In the genomic region with DNA sequence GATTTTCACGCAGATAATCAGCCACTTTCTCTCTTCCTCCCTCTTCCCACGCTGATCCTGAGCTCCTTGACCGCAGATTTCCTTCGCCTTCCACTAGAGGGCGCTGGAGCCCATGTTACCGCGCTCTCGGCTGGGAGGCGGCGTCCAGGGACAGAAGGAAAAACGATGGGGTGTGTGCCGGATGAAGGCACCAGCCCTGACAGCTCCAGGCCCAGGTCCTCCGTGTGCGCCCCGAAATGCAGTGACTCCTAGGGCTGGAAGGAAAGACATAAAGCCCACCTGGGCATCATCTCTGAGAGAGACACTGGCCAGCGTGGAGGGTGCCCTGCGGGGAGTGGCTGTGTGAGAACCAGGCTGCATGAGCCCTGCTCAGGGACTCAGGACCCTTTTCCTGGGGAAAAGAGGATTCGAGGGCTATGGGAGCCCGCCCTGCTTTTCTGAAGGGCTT, we compare ENCODE assay signal across 9 cellular contexts. TPM values are rescaled to one million over a fixed set of nuclear protein-coding genes. Genes with fewer than 3 reads are reported as not detected.
DNase-seq lines count a peak whose midpoint lies in the region; ATAC-seq and TF ChIP-seq lines count a peak whose summit lies in the region.
"Had no signal": no experiment of that assay in that cellular context is flagged by ENCODE, and none has a peak within 500 bp of the region (broad histone marks: within the 10 kb centered on the region; RNA-seq: fewer than 3 reads in every experiment).

No MANE protein-coding gene starts in this region.

- peak; percentile 48 for DNase-seq in germinal center (ENCODE audit: low spot score)
- DNase-seq in omental fat pad (ENCODE audit: low spot score): peak; percentile 41
- peak; percentile 41 to 68 for DNase-seq in uterus

- no peaks in the 10 kb centered on the region for H3K36me3 Mint-ChIP-seq in activated T-helper 17 cell treated with anti-CD3 and anti-CD28 coated beads, Interleukin-2, amount 50 U/mL, for 72 hours (ENCODE audit: low read depth)

- peaks cover 4% of the 10 kb centered on the region for H3K4me1 Mint-ChIP-seq in activated T-helper 17 cell treated with anti-CD3 and anti-CD28 coated beads, Interleukin-2, amount 50 U/mL, for 72 hours

- ATAC-seq in GM19438 (IDR thresholded peaks at IDR 0.05; ENCODE audit: low read depth, unreplicated experiment): peak; percentile 86
- peak; percentile 68 for ATAC-seq in activated T-helper 17 cell treated with anti-CD3 and anti-CD28 coated beads, Interleukin-2, amount 50 U/mL, for 72 hours (replicated peaks)
- peak; percentile 65 for ATAC-seq in omental fat pad (ENCODE audit: low FRiP score)

- H3K27ac ChIP-seq in C4-2B: no peak overlapping the region
- no peak overlapping the region for H3K27ac ChIP-seq in HUES64 (ENCODE audit: low read depth, low read length)
- H3K27ac ChIP-seq in OCI-LY3 (ENCODE audit: low read length): no peak overlapping the region
- no peak overlapping the region for H3K27ac ChIP-seq in uterus

- no peaks in the 10 kb centered on the region for H3K79me2 ChIP-seq in OCI-LY3 (ENCODE audit: low read length)

- intact Hi-C loops in uterus (cut with DNase I; ENCODE audit: low total_unique reads): no loop called here

- 0 out of 2 replicates have a peak overlapping the region, but pooled peaks have one; percentile 65 for H2AFZ ChIP-seq in OCI-LY3 (ENCODE audit: low read depth, low read length)

- H3K4me1 ChIP-seq in HUES64 (ENCODE audit: insufficient read depth, low read length) (no peaks in the 10 kb centered on the region), OCI-LY3 (ENCODE audit: low read length) (no peaks in the 10 kb centered on the region), uterus (no peaks in the 10 kb centered on the region)

- H3K9me3 ChIP-seq in HUES64 (ENCODE audit: insufficient read depth, low read depth, low read length) (no peaks in the 10 kb centered on the region), OCI-LY3 (ENCODE audit: insufficient read depth, low read length) (no peaks in the 10 kb centered on the region), uterus (no peaks in the 10 kb centered on the region)

- no peaks in the 10 kb centered on the region for H3K36me3 ChIP-seq in HUES64 (ENCODE audit: insufficient read depth, low read length)
- H3K36me3 ChIP-seq in OCI-LY3 (replicated peaks; ENCODE audit: low read depth, low read length): no peaks in the 10 kb centered on the region
- no peaks in the 10 kb centered on the region for H3K36me3 ChIP-seq in uterus

- H3K27me3 ChIP-seq in HUES64 (ENCODE audit: insufficient read depth, low read length) (peaks cover 13% of the 10 kb centered on the region), OCI-LY3 (ENCODE audit: low read depth, low read length) (no peaks in the 10 kb centered on the region), uterus (no peaks in the 10 kb centered on the region)

- peak overlapping the region; percentile 73 for H3K4me2 ChIP-seq in OCI-LY3 (ENCODE audit: low read length)

- H3K9ac ChIP-seq in HUES64 (ENCODE audit: low read depth, low read length) (no peak overlapping the region), OCI-LY3 (ENCODE audit: low read length) (no peak overlapping the region)

- 15% methylated on average over 19 of the region's 19 CpGs for whole genome bisulfite sequencing in HUES64

- H4K20me1 ChIP-seq in OCI-LY3 (ENCODE audit: insufficient read depth, low read length): no peaks in the 10 kb centered on the region

- H3K4me3 ChIP-seq in HUES64 (ENCODE audit: low read length) (peak overlapping the region; percentile 32), OCI-LY3 (ENCODE audit: low read length) (peak overlapping the region; percentile 60), uterus (no peak overlapping the region)

- no peak overlapping the region for H3K27ac Mint-ChIP-seq in activated T-helper 17 cell treated with anti-CD3 and anti-CD28 coated beads, Interleukin-2, amount 50 U/mL, for 72 hours
- H3K27ac Mint-ChIP-seq: stimulated activated naive CD8-positive, alpha-beta T cell treated with anti-CD3 and anti-CD28 coated beads, Interleukin-15, Interleukin-2, amounts not matched to agents 100 ng/mL and 50 ng/mL, for 24 hours had no signal

- H3K27me3 Mint-ChIP-seq in activated T-helper 17 cell treated with anti-CD3 and anti-CD28 coated beads, Interleukin-2, amount 50 U/mL, for 72 hours: peaks cover 21% of the 10 kb centered on the region

- TF ChIP-seq CTCF in C4-2B (conservative IDR thresholded peaks at IDR 0.05) (peak; percentile 97), OCI-LY3 (IDR thresholded peaks at IDR 0.05; ENCODE audit: low read depth, low read length) (peak; percentile 83), omental fat pad (IDR thresholded peaks at IDR 0.05) (peak in 1 of 3 donors; percentile 53), uterus (IDR thresholded peaks at IDR 0.05) (peak; percentile 77 to 91 (median 80))

- no peaks in the 10 kb centered on the region for H3K9me3 Mint-ChIP-seq in activated T-helper 17 cell treated with anti-CD3 and anti-CD28 coated beads, Interleukin-2, amount 50 U/mL, for 72 hours
- H3K9me3 Mint-ChIP-seq: stimulated activated naive CD8-positive, alpha-beta T cell treated with anti-CD3 and anti-CD28 coated beads, Interleukin-15, Interleukin-2, amounts not matched to agents 100 ng/mL and 50 ng/mL, for 24 hours had no signal

- TF ChIP-seq POLR2A in uterus (IDR thresholded peaks at IDR 0.05): no peak

- H3K4me3 Mint-ChIP-seq in activated T-helper 17 cell treated with anti-CD3 and anti-CD28 coated beads, Interleukin-2, amount 50 U/mL, for 72 hours: no peak overlapping the region
- H3K4me3 Mint-ChIP-seq: stimulated activated naive CD8-positive, alpha-beta T cell treated with anti-CD3 and anti-CD28 coated beads, Interleukin-15, Interleukin-2, amounts not matched to agents 100 ng/mL and 50 ng/mL, for 24 hours had no signal

RNA-seq across cellular contexts. Expression of a gene that starts 44.9 kb away (rescaled TPM):
- polyA plus RNA-seq in HUES64 (2013, experiment 1 of 2): 0.40 TPM
- polyA plus RNA-seq in HUES64 (2013, experiment 2 of 2): 1.0 TPM
- 1 to 10 TPM in 1 of 2 donors, under 1 TPM in 1; 0.87 to 1.6 TPM for total RNA-seq in activated T-helper 17 cell treated with anti-CD3 and anti-CD28 coated beads, Interleukin-2, amount 50 U/mL, for 72 hours
- total RNA-seq in omental fat pad: 1 to 10 TPM in 3 of 4 donors, not detected in 1; 2.3 to 5.2 (median 2.9) TPM
- total RNA-seq in uterus: under 1 TPM in 1 of 4 donors, not detected in 3; 0.28 TPM

Comparison
In these comparisons a context has a peak if more than half of its experiments do, and no peak if none do; other contexts are left out.
1. H3K4me3 ChIP-seq: peak in HUES64 (single experiment) and OCI-LY3 (single experiment); none in uterus (0 of 2).
2. Peak in every context shown above with its lines, with median percentiles within 50 percentile points of each other: ATAC-seq and DNase-seq.